8 cellular contexts compared by ENCODE assay signal in genomic region chr3:128383316-128384235, GRCh38.
DNase-seq lines count a peak whose midpoint lies in the region; ATAC-seq and TF ChIP-seq lines count a peak whose summit lies in the region.

No MANE protein-coding gene starts in this region.

- no peaks in the 10 kb centered on the region for H3K9me3 ChIP-seq in left ventricle myocardium inferior (replicated peaks)

- no peaks in the 10 kb centered on the region for H3K4me1 Mint-ChIP-seq in activated T-cell treated with anti-CD3 and anti-CD28 coated beads, Interleukin-2, amount 50 U/mL, for 4 hours (ENCODE audit: low read depth)

- peaks cover 68% of the 10 kb centered on the region for H3K4me1 ChIP-seq in left ventricle myocardium inferior

- ATAC-seq in activated T-cell treated with anti-CD3 and anti-CD28 coated beads, Interleukin-2, amount 50 U/mL, for 4 hours, result peak in 1 of 2 donors; percentile 78
- no peak for ATAC-seq in HG02798 (IDR thresholded peaks at IDR 0.05; ENCODE audit: poor library complexity, unreplicated experiment)

- peak overlapping the region; percentile 81 for H3K27ac ChIP-seq in left ventricle myocardium inferior (replicated peaks)

- H3K4me3 Mint-ChIP-seq in activated T-cell treated with anti-CD3 and anti-CD28 coated beads, Interleukin-2, amount 50 U/mL, for 4 hours, result no peak overlapping the region

- peak overlapping the region; percentile 14 for H3K4me3 ChIP-seq in left ventricle myocardium inferior

- H3K36me3 Mint-ChIP-seq in activated T-cell treated with anti-CD3 and anti-CD28 coated beads, Interleukin-2, amount 50 U/mL, for 4 hours (ENCODE audit: insufficient read depth), result peaks cover 9% of the 10 kb centered on the region

- intact Hi-C loops in left ventricle myocardium inferior (cut with micrococcal nuclease), result no loop called here

- H3K9me3 Mint-ChIP-seq in activated T-cell treated with anti-CD3 and anti-CD28 coated beads, Interleukin-2, amount 50 U/mL, for 4 hours, result no peaks in the 10 kb centered on the region

- no peaks in the 10 kb centered on the region for H3K27me3 Mint-ChIP-seq in activated T-cell treated with anti-CD3 and anti-CD28 coated beads, Interleukin-2, amount 50 U/mL, for 4 hours (ENCODE audit: low read depth)

- DNase-seq in GM04503 (ENCODE audit: low read depth) (peak; percentile 13), NCI-H1417 (lab: John Stamatoyannopoulos, UW) (peak in 2 of 3 experiments; percentile 66 to 84), left ventricle myocardium inferior (peak; percentile 73), hippocampal formation (lab: John Stamatoyannopoulos, UW) (no peak), putamen (ENCODE audit: low spot score) (no peak)
- DNase-seq in activated T-cell treated with anti-CD3 and anti-CD28 coated beads, Interleukin-2, amount 50 U/mL, for 4 hours, result peak; percentile 61
- peak; percentile 21 for DNase-seq in stimulated activated CD4-positive, alpha-beta T cell treated with anti-CD3 and anti-CD28 coated beads, Interleukin-4, amount 100 ng/mL, for 24 hours

- TF ChIP-seq CTCF in left ventricle myocardium inferior (IDR thresholded peaks at IDR 0.05; ENCODE audit: borderline replicate concordance), result no peak

- no peaks in the 10 kb centered on the region for H3K27me3 ChIP-seq in left ventricle myocardium inferior (ENCODE audit: low read depth)

- no peaks in the 10 kb centered on the region for H3K36me3 ChIP-seq in left ventricle myocardium inferior

Comparison
In these comparisons a context has a peak if more than half of its experiments do, and no peak if none do; other contexts are left out.
1. DNase-seq: peak in GM04503 (single experiment), NCI-H1417 (2 of 3), activated T-cell treated with anti-CD3 and anti-CD28 coated beads, Interleukin-2, amount 50 U/mL, for 4 hours (single experiment), left ventricle myocardium inferior (single experiment) and stimulated activated CD4-positive, alpha-beta T cell treated with anti-CD3 and anti-CD28 coated beads, Interleukin-4, amount 100 ng/mL, for 24 hours (single experiment); none in hippocampal formation (0 of 2) and putamen (single experiment).